ENCODE assay signal across 18 cellular contexts in genomic region chr10:52853704-52854103, GRCh38.
DNase-seq lines count a peak whose midpoint lies in the region; ATAC-seq and FAIRE-seq lines count a peak whose summit lies in the region.
"Had no signal": no experiment of that assay in that cellular context is flagged by ENCODE, and none has a peak within 500 bp of the region (broad histone marks: within the 10 kb centered on the region; RNA-seq: fewer than 3 reads in every experiment).

No MANE protein-coding gene starts in this region.

- no peaks in the 10 kb centered on the region for H3K9me3 ChIP-seq in effector memory CD4-positive, alpha-beta T cell (ENCODE audit: control insufficient read depth, low read length)
- H3K9me3 ChIP-seq: psoas muscle, thoracic aorta had no signal

- no peak overlapping the region for H3K27ac ChIP-seq in effector memory CD4-positive, alpha-beta T cell (ENCODE audit: insufficient read depth, low read length, poor library complexity, severe bottlenecking)
- H3K27ac ChIP-seq: psoas muscle, thoracic aorta had no signal

- FAIRE-seq in RCC 7860 (lab: Jason Lieb, UNC), result peak; percentile 18
- FAIRE-seq: GM12892 had no signal

- DNase-seq in RCC 7860 (ENCODE audit: low spot score) (no peak), NCI-H2171 (lab: John Stamatoyannopoulos, UW) (no peak), Right ventricle myocardium inferior (ENCODE audit: missing footprints) (no peak)
- DNase-seq in effector memory CD4-positive, alpha-beta T cell, result no peak
- DNase-seq: activated B cell treated with CpG ODN at 0.5 μM for 24 hours; activated CD8-positive, alpha-beta memory T cell treated with anti-CD3 and anti-CD28 coated beads for 24 hours; activated naive CD8-positive, alpha-beta T cell treated with anti-CD3 and anti-CD28 coated beads, Interleukin-2, amount 50 U/mL, for 24 hours; Calu3; left colon; NCI-H510A; psoas muscle; T-helper 2 cell had no signal

- H3K36me3 ChIP-seq in effector memory CD4-positive, alpha-beta T cell (ENCODE audit: control insufficient read depth, insufficient read depth, low read length), result no peaks in the 10 kb centered on the region
- H3K36me3 ChIP-seq: thoracic aorta had no signal

- H3K4me3 ChIP-seq in effector memory CD4-positive, alpha-beta T cell (ENCODE audit: insufficient read depth, low read depth, low read length, poor library complexity, severe bottlenecking), result no peak overlapping the region
- H3K4me3 ChIP-seq: psoas muscle, smooth muscle cell, thoracic aorta had no signal

- ATAC-seq in GM18909 (IDR thresholded peaks at IDR 0.05; ENCODE audit: poor library complexity, unreplicated experiment) (peak; percentile 96), GM21528 (IDR thresholded peaks at IDR 0.05; ENCODE audit: low FRiP score, unreplicated experiment) (peak; percentile 74), HG03060 (IDR thresholded peaks at IDR 0.05; ENCODE audit: low read depth, unreplicated experiment) (peak; percentile 70), Right ventricle myocardium inferior (no peak)
- ATAC-seq: activated naive CD8-positive, alpha-beta T cell treated with anti-CD3 and anti-CD28 coated beads, Interleukin-2, amount 50 U/mL, for 24 hours; left colon; psoas muscle had no signal

- intact Hi-C loops in Right ventricle myocardium inferior (cut with DNase I), result no loop called here

- H3K27me3 ChIP-seq in effector memory CD4-positive, alpha-beta T cell (replicated peaks; ENCODE audit: control insufficient read depth, insufficient read depth, low read length, poor library complexity, severe bottlenecking), result no peaks in the 10 kb centered on the region

- no peaks in the 10 kb centered on the region for H3K4me1 ChIP-seq in effector memory CD4-positive, alpha-beta T cell (ENCODE audit: control insufficient read depth, insufficient read depth, low read length, poor library complexity, severe bottlenecking)
- H3K4me1 ChIP-seq: psoas muscle had no signal
